ENCODE assay signal across 20 cellular contexts in the genomic region with DNA sequence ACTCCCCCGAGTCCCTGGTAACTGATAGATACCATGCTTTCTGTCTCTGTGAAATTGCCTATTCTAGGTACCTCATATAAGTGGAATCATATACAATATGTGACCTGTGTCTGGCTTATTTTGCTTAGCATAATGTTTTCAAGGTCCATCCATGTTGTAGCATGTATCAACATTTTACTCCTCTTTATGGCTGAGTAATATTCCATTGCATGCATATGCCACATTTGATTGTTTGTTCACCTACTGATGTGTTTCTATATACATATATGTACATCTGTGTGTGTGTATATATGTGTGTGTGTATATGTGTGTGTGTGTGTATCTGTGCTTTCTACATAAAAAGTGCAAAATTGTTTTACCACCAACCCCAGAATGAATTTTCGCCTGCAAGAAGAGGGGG.
"Had no signal": no experiment of that assay in that cellular context is flagged by ENCODE, and none has a peak within 500 bp of the region (broad histone marks: within the 10 kb centered on the region; RNA-seq: fewer than 3 reads in every experiment).

No MANE protein-coding gene starts in this region.

- FAIRE-seq: RCC 7860 had no signal

- H3K9me3 ChIP-seq: SK-N-SH had no signal

- DNase-seq: Karpas-422, KG1, MM.1S, NCI-H1092 treated with DMSO at 0.1 percent for 48 hours, NCI-H1436, NCI-H187, NCI-H2029, NCI-H2081 treated with DMSO at 0.1 percent for 48 hours, NCI-H2171, NCI-H226, NCI-H446, NCI-H510A, NCI-H524 treated with DMSO at 0.1 percent for 48 hours, NCI-H69, NCI-H774, RPMI8226, SHP77, SK-N-SH, SW 1271 had no signal
